In genomic region chr6:166460473-166461437, GRCh38 we compare ENCODE assay signal across 1 cellular context.
TF ChIP-seq lines count a peak whose summit lies in the region.

No MANE protein-coding gene starts in this region.

TF ChIP-seq in H1, 55 proteins besides CTCF, POLR2A, EP300 and RAD21:
- TF ChIP-seq POLR2AphosphoS5 (IDR thresholded peaks at IDR 0.05; ENCODE audit: low read depth, low read length) (no peak), PHF8 (conservative IDR thresholded peaks at IDR 0.05; ENCODE audit: low read depth, low read length) (no peak), YY1 (IDR thresholded peaks at IDR 0.05; ENCODE audit: low read depth, low read length) (no peak), HDAC2 (IDR thresholded peaks at IDR 0.05; ENCODE audit: borderline replicate concordance in 1 of 2, low read depth in 2 of 2, low read length in 2 of 2) (no peak), ZNF274 (IDR thresholded peaks at IDR 0.05; ENCODE audit: borderline replicate concordance, extremely low read depth, low read length) (no peak), TBP (IDR thresholded peaks at IDR 0.05; ENCODE audit: low read depth, low read length) (no peak), BRCA1 (IDR thresholded peaks at IDR 0.05; ENCODE audit: low read depth, low read length) (no peak)
- TF ChIP-seq, protein P1, sequence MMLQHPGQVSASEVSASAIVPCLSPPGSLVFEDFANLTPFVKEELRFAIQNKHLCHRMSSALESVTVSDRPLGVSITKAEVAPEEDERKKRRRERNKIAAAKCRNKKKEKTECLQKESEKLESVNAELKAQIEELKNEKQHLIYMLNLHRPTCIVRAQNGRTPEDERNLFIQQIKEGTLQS (IDR thresholded peaks at IDR 0.05; ENCODE audit: insufficient read depth, low read depth, low read length), result no peak
